In genomic region chr12:106732890-106733289, GRCh38 we compare ENCODE assay signal across 11 cellular contexts.
"Had no signal": no experiment of that assay in that cellular context is flagged by ENCODE, and none has a peak within 500 bp of the region (broad histone marks: within the 10 kb centered on the region; RNA-seq: fewer than 3 reads in every experiment).

No MANE protein-coding gene starts in this region.

- H3K9me3 ChIP-seq: HAP-1 had no signal

- H3K4me1 ChIP-seq: HAP-1 had no signal

- H3K36me3 ChIP-seq: HAP-1 had no signal

- H3K27ac ChIP-seq: GM23248 had no signal

- DNase-seq: GM23248, GOT3, H7, H9, HCEC 1CT, HFFc6 had no signal

- FAIRE-seq: H1, H54 had no signal

- ATAC-seq: GM23338, HCT116 had no signal

- H3K4me3 ChIP-seq: GM23248, GM23338, HAP-1 had no signal
